Comparison of ENCODE assay signal across 12 cellular contexts in genomic region chr1:39333296-39333695, GRCh38.
A peak's percentile ranks its signal among the peaks of the same experiment; 100 is the strongest.
DNase-seq lines count a peak whose midpoint lies in the region; ATAC-seq and TF ChIP-seq lines count a peak whose summit lies in the region.
"Had no signal": no experiment of that assay in that cellular context is flagged by ENCODE, and none has a peak within 500 bp of the region (broad histone marks: within the 10 kb centered on the region; RNA-seq: fewer than 3 reads in every experiment).

No MANE protein-coding gene starts in this region.

- no peaks in the 10 kb centered on the region for H4K20me1 ChIP-seq in smooth muscle cell (ENCODE audit: low read depth)

- H3K79me2 ChIP-seq in smooth muscle cell (ENCODE audit: low read depth): no peaks in the 10 kb centered on the region

- H3K36me3 Mint-ChIP-seq in activated naive CD4-positive, alpha-beta T cell treated with anti-CD3 and anti-CD28 coated beads, Interleukin-2, amount 10 ng/mL, durations not matched to agents 7 days and 5 days: peaks cover 81% of the 10 kb centered on the region
- peaks cover 93% of the 10 kb centered on the region for H3K36me3 Mint-ChIP-seq in activated T-helper 17 cell treated with anti-CD3 and anti-CD28 coated beads, Interleukin-2, amount 50 U/mL, for 72 hours (ENCODE audit: low read depth)

- TF ChIP-seq CTCF in fibroblast of villous mesenchyme (IDR thresholded peaks at IDR 0.05; ENCODE audit: insufficient read depth, low read depth, low read length): no peak
- TF ChIP-seq CTCF in smooth muscle cell (IDR thresholded peaks at IDR 0.05; ENCODE audit: borderline replicate concordance, insufficient read depth, poor library complexity, severe bottlenecking): no peak

- H3K9me3 ChIP-seq in smooth muscle cell (replicated peaks; ENCODE audit: low read depth): no peaks in the 10 kb centered on the region
- H3K9me3 ChIP-seq: SJSA1 had no signal

- H3K4me2 ChIP-seq in smooth muscle cell: no peak overlapping the region

- no peak overlapping the region for H3K9ac ChIP-seq in smooth muscle cell (ENCODE audit: low read depth)

- peak overlapping the region; percentile 28 for H3K27ac Mint-ChIP-seq in activated naive CD4-positive, alpha-beta T cell treated with anti-CD3 and anti-CD28 coated beads, Interleukin-2, amount 10 ng/mL, durations not matched to agents 7 days and 5 days
- peak overlapping the region; percentile 40 for H3K27ac Mint-ChIP-seq in activated T-helper 17 cell treated with anti-CD3 and anti-CD28 coated beads, Interleukin-2, amount 50 U/mL, for 72 hours
- H3K27ac Mint-ChIP-seq: progenitor cell of endocrine pancreas had no signal

- H3K27me3 Mint-ChIP-seq in activated naive CD4-positive, alpha-beta T cell treated with anti-CD3 and anti-CD28 coated beads, Interleukin-2, amount 10 ng/mL, durations not matched to agents 7 days and 5 days: no peaks in the 10 kb centered on the region
- no peaks in the 10 kb centered on the region for H3K27me3 Mint-ChIP-seq in activated T-helper 17 cell treated with anti-CD3 and anti-CD28 coated beads, Interleukin-2, amount 50 U/mL, for 72 hours
- H3K27me3 Mint-ChIP-seq: progenitor cell of endocrine pancreas had no signal

- H3K4me3 ChIP-seq in fibroblast of villous mesenchyme (ENCODE audit: low read depth, low read length): no peak overlapping the region
- H3K4me3 ChIP-seq in smooth muscle cell: no peak overlapping the region
- H3K4me3 ChIP-seq: SJSA1 had no signal

- no peak for DNase-seq in activated naive CD4-positive, alpha-beta T cell treated with anti-CD3 and anti-CD28 coated beads, Interleukin-2, amount 10 ng/mL, durations not matched to agents 7 days and 5 days
- no peak for DNase-seq in activated naive CD4-positive, alpha-beta T cell treated with Interleukin-2 at 50 U/mL for 16 hours
- peak; percentile 62 for DNase-seq in fibroblast of villous mesenchyme (ENCODE audit: low read depth)
- no peak for DNase-seq in smooth muscle cell (lab: John Stamatoyannopoulos, UW; ENCODE audit: unreplicated experiment)
- no peak for DNase-seq in effector CD8-positive, alpha-beta T cell (lab: John Stamatoyannopoulos, UW)
- DNase-seq: NCI-H526; stimulated activated CD4-positive, alpha-beta T cell treated with anti-CD3 and anti-CD28 coated beads, Interleukin-15, amount 100 ng/mL, for 24 hours had no signal

- H3K4me1 ChIP-seq in smooth muscle cell (ENCODE audit: low read depth): no peaks in the 10 kb centered on the region
- H3K4me1 ChIP-seq: SJSA1 had no signal

- no peaks in the 10 kb centered on the region for H3F3A ChIP-seq in smooth muscle cell (ENCODE audit: low read depth)

- H3K27ac ChIP-seq in smooth muscle cell (ENCODE audit: low read depth): peak overlapping the region; percentile 30
- H3K27ac ChIP-seq: SJSA1 had no signal

- no peak for ATAC-seq in activated T-helper 17 cell treated with anti-CD3 and anti-CD28 coated beads, Interleukin-2, amount 50 U/mL, for 72 hours (replicated peaks)
- ATAC-seq in GM19452 (IDR thresholded peaks at IDR 0.05; ENCODE audit: unreplicated experiment) (no peak), GM21390 (IDR thresholded peaks at IDR 0.05; ENCODE audit: unreplicated experiment) (no peak)

- no peak overlapping the region for H3K4me3 Mint-ChIP-seq in activated naive CD4-positive, alpha-beta T cell treated with anti-CD3 and anti-CD28 coated beads, Interleukin-2, amount 10 ng/mL, durations not matched to agents 7 days and 5 days
- no peak overlapping the region for H3K4me3 Mint-ChIP-seq in activated T-helper 17 cell treated with anti-CD3 and anti-CD28 coated beads, Interleukin-2, amount 50 U/mL, for 72 hours

- H3K4me1 Mint-ChIP-seq in activated naive CD4-positive, alpha-beta T cell treated with anti-CD3 and anti-CD28 coated beads, Interleukin-2, amount 10 ng/mL, durations not matched to agents 7 days and 5 days: peaks cover 12% of the 10 kb centered on the region
- peaks cover 14% of the 10 kb centered on the region for H3K4me1 Mint-ChIP-seq in activated T-helper 17 cell treated with anti-CD3 and anti-CD28 coated beads, Interleukin-2, amount 50 U/mL, for 72 hours

- H3K9me3 Mint-ChIP-seq in activated naive CD4-positive, alpha-beta T cell treated with anti-CD3 and anti-CD28 coated beads, Interleukin-2, amount 10 ng/mL, durations not matched to agents 7 days and 5 days: no peaks in the 10 kb centered on the region
- H3K9me3 Mint-ChIP-seq in activated T-helper 17 cell treated with anti-CD3 and anti-CD28 coated beads, Interleukin-2, amount 50 U/mL, for 72 hours: no peaks in the 10 kb centered on the region

- no peaks in the 10 kb centered on the region for H3K27me3 ChIP-seq in smooth muscle cell (ENCODE audit: low read depth)
- H3K27me3 ChIP-seq: SJSA1 had no signal

- 93% methylated on average over 4 of the region's 4 CpGs for WGBS in smooth muscle cell (ENCODE audit: low lambda C conversion rate)

- CTCF ChIA-PET in activated naive CD4-positive, alpha-beta T cell treated with anti-CD3 and anti-CD28 coated beads, Interleukin-2, amount 10 ng/mL, durations not matched to agents 7 days and 5 days (lab: Charles Lee): no interaction called here

- H2AFZ ChIP-seq in smooth muscle cell (ENCODE audit: low read depth): no peak overlapping the region

- H3K36me3 ChIP-seq in smooth muscle cell (ENCODE audit: low read depth): peaks cover 7% of the 10 kb centered on the region
